ENCODE assay signal across 18 cellular contexts in genomic region chr13:66518068-66518467, GRCh38.
DNase-seq lines count a peak whose midpoint lies in the region; ATAC-seq and TF ChIP-seq lines count a peak whose summit lies in the region.
"Had no signal": no experiment of that assay in that cellular context is flagged by ENCODE, and none has a peak within 500 bp of the region (broad histone marks: within the 10 kb centered on the region; RNA-seq: fewer than 3 reads in every experiment).

No MANE protein-coding gene starts in this region.

- no peak overlapping the region for H3K27ac ChIP-seq in OCI-LY7 (ENCODE audit: low read depth, low read length, poor library complexity, severe bottlenecking)
- H3K27ac ChIP-seq: GM23248 had no signal

- no peaks in the 10 kb centered on the region for H3K79me2 ChIP-seq in OCI-LY7 (ENCODE audit: insufficient read depth, low read depth, low read length)

- DNase-seq in HT-29 (ENCODE audit: low spot score) (peak; percentile 3), OCI-LY7 (ENCODE audit: low spot score) (no peak), epithelial cell of esophagus (ENCODE audit: low read depth) (peak; percentile 24), mucosa of descending colon (peak in 1 of 3 donors; percentile 12), left ventricle myocardium superior (no peak), erythroblast (lab: John Stamatoyannopoulos, UW) (no peak)
- DNase-seq: C1 segment of cervical spinal cord; Calu3; CD4-positive, alpha-beta memory T cell; COR-L47; DMS53; DMS79 treated with DMSO at 0.1 percent for 48 hours; GF-D8; GM23248; H9 had no signal

- H3K4me1 ChIP-seq in OCI-LY7 (ENCODE audit: insufficient read depth, low read length, poor library complexity, severe bottlenecking) (no peaks in the 10 kb centered on the region), mucosa of descending colon (ENCODE audit: low read depth) (no peaks in the 10 kb centered on the region)

- TF ChIP-seq POLR2A in erythroblast (IDR thresholded peaks at IDR 0.05; ENCODE audit: low read length): no peak

- H3K4me3 ChIP-seq in OCI-LY7 (ENCODE audit: low read depth, low read length, poor library complexity, severe bottlenecking) (no peak overlapping the region), epithelial cell of esophagus (ENCODE audit: low read length) (no peak overlapping the region), mucosa of descending colon (no peak overlapping the region)
- H3K4me3 ChIP-seq: GM23248 had no signal

- BruUV-seq in OCI-LY7 (replicated peaks; lab: Mats Ljungman, UMichigan): no TSS peak

- no peaks in the 10 kb centered on the region for H3K9me2 ChIP-seq in OCI-LY7 (ENCODE audit: insufficient read depth, low read length)

- H4K20me1 ChIP-seq in OCI-LY7 (ENCODE audit: insufficient read depth, low read length): no peaks in the 10 kb centered on the region

- no peak overlapping the region for H3K4me2 ChIP-seq in OCI-LY7 (ENCODE audit: low read length)

- H3K9me3 ChIP-seq in OCI-LY7 (ENCODE audit: low read length) (no peaks in the 10 kb centered on the region), mucosa of descending colon (no peaks in the 10 kb centered on the region)

- intact Hi-C loops in OCI-LY7 (cut with micrococcal nuclease; ENCODE audit: unreplicated experiment): no loop called here
- intact Hi-C loops in mucosa of descending colon (cut with DNase I, micrococcal nuclease): no loop called here
- intact Hi-C loops in left ventricle myocardium superior (cut with micrococcal nuclease): no loop called here

- TF ChIP-seq CTCF in OCI-LY7 (conservative IDR thresholded peaks at IDR 0.05; ENCODE audit: low read length) (no peak), epithelial cell of esophagus (IDR thresholded peaks at IDR 0.05; ENCODE audit: insufficient read depth, low read depth, low read length, missing control alignments) (no peak), mucosa of descending colon (IDR thresholded peaks at IDR 0.05) (no peak)

- ATAC-seq in mucosa of descending colon (peak; percentile 64), left ventricle myocardium superior (no peak), HG02840 (IDR thresholded peaks at IDR 0.05; ENCODE audit: low FRiP score, unreplicated experiment) (no peak), GM18517 (IDR thresholded peaks at IDR 0.05; ENCODE audit: unreplicated experiment) (no peak)
- ATAC-seq: HCT116 had no signal

- no peaks in the 10 kb centered on the region for H3K36me3 ChIP-seq in OCI-LY7 (ENCODE audit: insufficient read depth, low read length)
- no peaks in the 10 kb centered on the region for H3K36me3 ChIP-seq in mucosa of descending colon (ENCODE audit: low read depth)

- CTCF ChIA-PET in OCI-LY7 (lab: Charles Lee; ENCODE audit: unreplicated experiment): no interaction called here

- POLR2A ChIA-PET in OCI-LY7 (lab: Charles Lee): interaction anchor here (1.0 to 1.2 kb wide), 6 partner anchors 8 to 711 kb away, joined by 3 to 6 read pairs (median 4); no protein-coding TSS in a partner anchor

- peak overlapping the region; percentile 16; the same call in 1 of the 2 replicates for H2AFZ ChIP-seq in OCI-LY7 (ENCODE audit: low read length)
- H2AFZ ChIP-seq: GM23248 had no signal

Comparison
In these comparisons a context has a peak if more than half of its experiments do, and no peak if none do; other contexts are left out.
1. DNase-seq: peak in HT-29 (single experiment) and epithelial cell of esophagus (single experiment); none in OCI-LY7 (single experiment), left ventricle myocardium superior (single experiment) and erythroblast (0 of 2).